In the genomic region with DNA sequence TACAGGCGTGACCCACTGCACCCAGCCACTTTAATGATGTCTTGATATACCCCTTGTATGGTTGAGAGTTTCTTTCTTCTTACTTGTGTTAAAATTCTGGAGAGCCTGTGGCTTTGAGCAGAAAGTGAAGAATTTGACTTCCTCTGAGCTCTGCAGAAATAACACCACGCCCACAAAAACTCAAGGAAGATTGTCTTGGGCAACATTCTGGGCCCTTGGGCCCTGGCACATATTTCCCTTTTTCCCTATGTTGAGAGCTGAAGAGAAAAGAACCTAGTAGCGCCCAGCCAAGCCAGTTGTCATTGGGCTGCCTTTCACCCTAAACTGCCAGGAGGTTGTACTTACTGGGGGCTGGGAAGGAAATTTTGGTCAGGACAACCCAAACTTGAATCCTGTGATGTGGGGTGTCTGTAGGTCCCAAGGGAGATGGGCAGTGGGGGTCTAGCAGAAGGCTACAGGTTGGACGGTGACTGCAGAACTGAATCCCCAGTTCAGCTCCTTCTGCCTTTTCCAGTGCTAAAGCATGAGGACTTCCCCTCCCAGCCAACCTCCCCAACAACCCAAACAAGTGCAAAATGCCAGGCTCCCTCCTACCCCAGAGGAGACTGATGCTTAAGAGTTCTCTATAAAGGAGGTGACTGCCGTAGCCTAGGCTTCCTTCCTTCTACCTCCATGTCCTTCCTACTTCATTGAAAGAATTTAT, we compare ENCODE assay signal across 13 cellular contexts. TPM values are rescaled to one million over a fixed set of nuclear protein-coding genes. Genes with fewer than 3 reads are reported as not detected.
DNase-seq lines count a peak whose midpoint lies in the region; ATAC-seq and TF ChIP-seq lines count a peak whose summit lies in the region.
"Had no signal": no experiment of that assay in that cellular context is flagged by ENCODE, and none has a peak within 500 bp of the region (broad histone marks: within the 10 kb centered on the region; RNA-seq: fewer than 3 reads in every experiment).

No MANE protein-coding gene starts in this region.

- no peak overlapping the region for H3K23ac ChIP-seq in mesenchymal stem cell (ENCODE audit: low read length in 2 of 2)

- peaks cover 30% of the 10 kb centered on the region for H3F3A ChIP-seq in SK-N-SH (replicated peaks; ENCODE audit: insufficient read depth)

- H3K9ac ChIP-seq in SK-N-SH (no peak overlapping the region), mesenchymal stem cell (ENCODE audit: low read length) (no peak overlapping the region)

- no peaks in the 10 kb centered on the region for H3K9me3 ChIP-seq in SK-N-SH
- H3K9me3 ChIP-seq in mesenchymal stem cell (ENCODE audit: control insufficient read depth, low read length), result no peaks in the 10 kb centered on the region

- H3K79me2 ChIP-seq in SK-N-SH (ENCODE audit: insufficient read depth), result peaks cover 21% of the 10 kb centered on the region

- CTCF ChIA-PET in SK-N-SH (lab: Yijun Ruan, JAX), result interaction anchor here (0.9 to 1.0 kb wide), 3 partner anchors 12 to 339 kb away, joined by 3 read pairs; partner anchors contain the start of gene RAB13

- H2AK5ac ChIP-seq in mesenchymal stem cell (ENCODE audit: low read length, severe bottlenecking), result no peak overlapping the region

- H3K4me2 ChIP-seq in SK-N-SH (no peak overlapping the region), mesenchymal stem cell (ENCODE audit: low read length, poor library complexity, severe bottlenecking) (no peak overlapping the region)

- peaks cover 20% of the 10 kb centered on the region for H3K79me1 ChIP-seq in mesenchymal stem cell (replicated peaks; ENCODE audit: low read length, poor library complexity, severe bottlenecking)

- POLR2A ChIA-PET in SK-N-SH (lab: Yijun Ruan, JAX), result interaction anchor here (1.0 to 6.4 kb wide), 3 partner anchors 9 to 12 kb away, joined by 4 to 32 read pairs (median 5); partner anchors contain the start of gene CHTOP

- no peak overlapping the region for H2BK12ac ChIP-seq in mesenchymal stem cell (ENCODE audit: low read length in 2 of 2)

- no peak overlapping the region for H3K14ac ChIP-seq in mesenchymal stem cell (ENCODE audit: low read length in 2 of 2)

- H4K20me1 ChIP-seq in SK-N-SH (ENCODE audit: insufficient read depth), result no peaks in the 10 kb centered on the region

- H3K4me1 ChIP-seq in SK-N-SH (ENCODE audit: control insufficient read depth in 1 of 2, insufficient read depth in 2 of 2, low read depth in 1 of 2, low read length in 1 of 2), result peaks cover 0 to 10% of the 10 kb centered on the region in 2 experiments; a peak in 1 of 4 replicates
- peaks cover 10% of the 10 kb centered on the region for H3K4me1 ChIP-seq in mesenchymal stem cell (ENCODE audit: control insufficient read depth, insufficient read depth, low read depth, low read length)

- H3K36me3 ChIP-seq in SK-N-SH (replicated peaks in 1 of 2; ENCODE audit: control insufficient read depth in 1 of 2, insufficient read depth in 2 of 2, low read length in 1 of 2), result peaks cover 44 to 47% of the 10 kb centered on the region in 2 experiments
- H3K36me3 ChIP-seq in mesenchymal stem cell (ENCODE audit: control insufficient read depth in 1 of 2, insufficient read depth in 2 of 2, low read depth in 1 of 2, low read length in 2 of 2), result peaks cover 34 to 56% of the 10 kb centered on the region in 2 experiments

- TF ChIP-seq RAD21 in SK-N-SH (IDR thresholded peaks at IDR 0.05; ENCODE audit: low read length), result no peak

- intact Hi-C loops in sciatic nerve (cut with DNase I), result no loop called here

- no peak overlapping the region for H2BK120ac ChIP-seq in mesenchymal stem cell (ENCODE audit: low read depth, low read length)

- no peaks in the 10 kb centered on the region for H3K27me3 ChIP-seq in SK-N-SH (ENCODE audit: insufficient read depth)
- H3K27me3 ChIP-seq in mesenchymal stem cell (ENCODE audit: control insufficient read depth in 1 of 2, insufficient read depth in 1 of 2, low read length in 2 of 2), result no peaks in the 10 kb centered on the region

- H2AFZ ChIP-seq in SK-N-SH (ENCODE audit: low read depth) (no peak overlapping the region), mesenchymal stem cell (ENCODE audit: low read depth, low read length) (no peak overlapping the region)

- no peak overlapping the region for H3K4ac ChIP-seq in mesenchymal stem cell (ENCODE audit: low read depth in 1 of 2, low read length in 2 of 2)

- no peak for TF ChIP-seq CTCF in SK-N-SH (IDR thresholded peaks at IDR 0.05)

- H3K9me2 ChIP-seq in SK-N-SH, result no peaks in the 10 kb centered on the region

- no peak overlapping the region for H2BK5ac ChIP-seq in mesenchymal stem cell (ENCODE audit: low read depth, low read length, poor library complexity, severe bottlenecking)

- no peak overlapping the region for H4K91ac ChIP-seq in mesenchymal stem cell (ENCODE audit: low read length)

- no peak overlapping the region for H3K18ac ChIP-seq in mesenchymal stem cell (ENCODE audit: low read depth in 1 of 2, low read length in 2 of 2)

- no peak for TF ChIP-seq EP300 in SK-N-SH (IDR thresholded peaks at IDR 0.05; ENCODE audit: borderline replicate concordance in 1 of 2, low read depth in 1 of 2, low read length in 1 of 2)

- H2BK15ac ChIP-seq in mesenchymal stem cell (ENCODE audit: low read depth, poor library complexity, severe bottlenecking), result no peak overlapping the region

- DNase-seq in SIG-M5 treated with dmso at 0.1 percent for 504 hours (lab: John Stamatoyannopoulos, UW; ENCODE audit: unreplicated experiment) (peak; percentile 43), SIG-M5 (lab: John Stamatoyannopoulos, UW) (no peak), SK-N-SH (no peak), fibroblast of peridontal ligament (ENCODE audit: extremely low read depth) (peak; percentile 40), sciatic nerve (ENCODE audit: low spot score) (no peak), mesenchymal stem cell (no peak), C1 segment of cervical spinal cord (lab: John Stamatoyannopoulos, UW) (no peak), NCI-H2107 (lab: John Stamatoyannopoulos, UW) (no peak)
- DNase-seq: activated CD8-positive, alpha-beta memory T cell treated with anti-CD3 and anti-CD28 coated beads, Interleukin-2, amount 50 U/mL, for 4 hours; NCI-H1105 treated with DMSO at 0.1 percent for 48 hours; OCI-M1 had no signal

- peak; percentile 47 for ATAC-seq in sciatic nerve

- no peak overlapping the region for H3K4me3 ChIP-seq in SK-N-SH (ENCODE audit: low read depth in 2 of 2, low read length in 1 of 2)
- no peak overlapping the region for H3K4me3 ChIP-seq in mesenchymal stem cell (ENCODE audit: insufficient read depth in 1 of 2, low read depth in 1 of 2, low read length in 2 of 2)

- no peak overlapping the region for H4K8ac ChIP-seq in mesenchymal stem cell (ENCODE audit: low read length)

- 98% methylated on average over 5 of the region's 5 CpGs for WGBS in SK-N-SH (ENCODE audit: low lambda C conversion rate)
- 94% methylated on average over 3 of the region's 5 CpGs for WGBS in mesenchymal stem cell

- H3K27ac ChIP-seq in SK-N-SH (ENCODE audit: low read depth in 2 of 2, low read length in 1 of 2) (no peak overlapping the region), mesenchymal stem cell (ENCODE audit: low read length, poor library complexity, severe bottlenecking) (no peak overlapping the region)

TF ChIP-seq in SK-N-SH, 30 proteins besides CTCF, POLR2A, EP300 and RAD21:
- TF ChIP-seq NFIC (IDR thresholded peaks at IDR 0.05; ENCODE audit: borderline replicate concordance) (no peak), POLR2AphosphoS5 (IDR thresholded peaks at IDR 0.05; ENCODE audit: low read depth, low read length) (0 out of 2 replicates have a peak, but pooled peaks have one; percentile 36)

RNA-seq across cellular contexts. Expression of gene SNAPIN, which starts 11.7 kb away (rescaled TPM):
- polyA plus RNA-seq in SK-N-SH (2012; rRNA removed), result 57.6 and 61.7 TPM in 2 replicates
- polyA plus RNA-seq in SK-N-SH (2012; cell fraction: cytosol; rRNA removed), result 56.7 and 57.6 TPM in 2 replicates
- 41.7 and 45.5 TPM in 2 replicates for polyA plus RNA-seq in SK-N-SH (2012; cell fraction: nucleus; rRNA removed)
- total RNA-seq in sciatic nerve, result 30.2 TPM
- polyA plus RNA-seq in mesenchymal stem cell (2013, experiment 1 of 2), result 48.6 TPM
- polyA plus RNA-seq in mesenchymal stem cell (2013, experiment 2 of 2), result 47.9 TPM

RNA-seq across cellular contexts. Expression of gene CHTOP, which starts 13.0 kb away (rescaled TPM):
- 76.7 and 84.9 TPM in 2 replicates for polyA plus RNA-seq in SK-N-SH (2012; rRNA removed)
- polyA plus RNA-seq in SK-N-SH (2012; cell fraction: cytosol; rRNA removed), result 63.8 and 71.2 TPM in 2 replicates
- 96.8 and 111 TPM in 2 replicates for polyA plus RNA-seq in SK-N-SH (2012; cell fraction: nucleus; rRNA removed)
- total RNA-seq in sciatic nerve, result 66.3 TPM
- 33.6 TPM for polyA plus RNA-seq in mesenchymal stem cell (2013, experiment 1 of 2)
- 34.1 TPM for polyA plus RNA-seq in mesenchymal stem cell (2013, experiment 2 of 2)

RNA-seq across cellular contexts. Expression of gene S100A1, which starts 18.6 kb away (rescaled TPM):
- 0.18 TPM in 1 of 2 replicates, not detected in the other for polyA plus RNA-seq in SK-N-SH (2012; rRNA removed)
- polyA plus RNA-seq in SK-N-SH (2012; cell fraction: cytosol; rRNA removed), result 0.10 and 0.14 TPM in 2 replicates
- polyA plus RNA-seq in SK-N-SH (2012; cell fraction: nucleus; rRNA removed), result 0.11 and 0.21 TPM in 2 replicates
- total RNA-seq in sciatic nerve, result 99.7 TPM
- 0.29 TPM for polyA plus RNA-seq in mesenchymal stem cell (2013, experiment 1 of 2)
- 0.25 TPM for polyA plus RNA-seq in mesenchymal stem cell (2013, experiment 2 of 2)
- total RNA-seq: A673, osteocyte had no signal

RNA-seq across cellular contexts. Expression of gene S100A13, which starts 19.5 kb away (rescaled TPM):
- 12.3 and 17.1 TPM in 2 replicates for polyA plus RNA-seq in SK-N-SH (2012; rRNA removed)
- 11.4 and 14.2 TPM in 2 replicates for polyA plus RNA-seq in SK-N-SH (2012; cell fraction: cytosol; rRNA removed)
- polyA plus RNA-seq in SK-N-SH (2012; cell fraction: nucleus; rRNA removed), result 41.5 and 44.3 TPM in 2 replicates
- 112 TPM for total RNA-seq in sciatic nerve
- 420 TPM for polyA plus RNA-seq in mesenchymal stem cell (2013, experiment 1 of 2)
- polyA plus RNA-seq in mesenchymal stem cell (2013, experiment 2 of 2), result 417 TPM

RNA-seq across cellular contexts. Expression of gene ILF2, which starts 24.0 kb away (rescaled TPM):
- polyA plus RNA-seq in SK-N-SH (2012; rRNA removed), result 189 and 236 TPM in 2 replicates
- 221 and 224 TPM in 2 replicates for polyA plus RNA-seq in SK-N-SH (2012; cell fraction: cytosol; rRNA removed)
- polyA plus RNA-seq in SK-N-SH (2012; cell fraction: nucleus; rRNA removed), result 123 and 180 TPM in 2 replicates
- 73.5 TPM for total RNA-seq in sciatic nerve
- polyA plus RNA-seq in mesenchymal stem cell (2013, experiment 1 of 2), result 125 TPM
- 126 TPM for polyA plus RNA-seq in mesenchymal stem cell (2013, experiment 2 of 2)

Comparison
In these comparisons a context has a peak if more than half of its experiments do, and no peak if none do; other contexts are left out.
1. DNase-seq: peak in SIG-M5 treated with dmso at 0.1 percent for 504 hours (single experiment) and fibroblast of peridontal ligament (single experiment); none in SIG-M5 (single experiment), SK-N-SH (single experiment), sciatic nerve (single experiment), mesenchymal stem cell (single experiment), C1 segment of cervical spinal cord (0 of 14) and NCI-H2107 (single experiment).